Comparison of ENCODE assay signal across 9 cellular contexts in the genomic region with DNA sequence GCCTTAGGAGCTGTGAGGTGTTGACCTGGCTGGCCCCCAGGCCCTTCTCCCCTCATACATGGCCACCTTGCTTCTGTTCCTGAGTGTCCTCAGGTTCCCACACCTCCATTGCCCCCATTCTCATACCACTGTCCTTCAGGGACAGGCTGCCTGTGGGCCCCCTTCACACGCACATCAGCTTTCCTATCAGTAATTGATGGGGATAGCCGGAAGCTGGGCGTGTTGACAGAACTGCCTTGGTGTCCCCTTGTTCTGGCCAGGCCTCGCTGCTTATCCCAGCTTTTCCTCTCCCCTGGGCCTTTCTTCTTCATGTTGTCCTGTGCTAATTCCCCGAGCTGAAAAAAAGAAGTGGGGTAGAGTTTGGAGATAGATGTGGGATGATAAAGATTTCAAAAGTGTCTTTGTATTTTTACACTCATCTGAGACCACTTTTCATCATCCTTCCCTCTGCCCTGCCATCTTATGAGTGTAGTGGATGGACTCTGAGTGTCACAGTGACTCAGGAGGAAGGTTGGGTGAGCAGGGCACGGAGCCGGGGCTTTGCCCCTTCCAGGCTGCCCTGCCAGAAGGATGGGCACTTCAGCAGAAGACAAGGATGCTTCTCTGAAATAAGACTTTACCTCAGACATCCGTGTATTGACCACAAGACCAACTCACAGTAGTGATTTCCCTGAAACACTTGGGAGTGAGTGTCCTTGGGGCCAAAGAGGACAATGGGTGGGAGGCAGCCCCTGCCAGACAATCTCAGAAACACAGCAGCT. TPM values are rescaled to one million over a fixed set of nuclear protein-coding genes. Genes with fewer than 3 reads are reported as not detected.
A peak's percentile ranks its signal among the peaks of the same experiment; 100 is the strongest.
DNase-seq lines count a peak whose midpoint lies in the region; ATAC-seq and TF ChIP-seq lines count a peak whose summit lies in the region.
"Had no signal": no experiment of that assay in that cellular context is flagged by ENCODE, and none has a peak within 500 bp of the region (broad histone marks: within the 10 kb centered on the region; RNA-seq: fewer than 3 reads in every experiment).

No MANE protein-coding gene starts in this region.

- H3K27ac Mint-ChIP-seq in endothelial cell (ENCODE audit: unreplicated experiment) (peak overlapping the region; percentile 30), osteocyte (ENCODE audit: unreplicated experiment) (peak overlapping the region; percentile 95)

- H3K9me3 Mint-ChIP-seq in endothelial cell (ENCODE audit: unreplicated experiment) (no peaks in the 10 kb centered on the region), osteocyte (ENCODE audit: unreplicated experiment) (no peaks in the 10 kb centered on the region)

- H3K27me3 Mint-ChIP-seq in endothelial cell (ENCODE audit: unreplicated experiment), result peaks cover 5% of the 10 kb centered on the region
- no peaks in the 10 kb centered on the region for H3K27me3 Mint-ChIP-seq in osteocyte (ENCODE audit: unreplicated experiment)

- DNase-seq in AG08395 (ENCODE audit: low spot score), result peak; percentile 2
- DNase-seq in endothelial cell (ENCODE audit: low spot score), result no peak
- DNase-seq in osteocyte (ENCODE audit: extremely low spot score, unreplicated experiment), result no peak
- no peak for DNase-seq in GM10266 (ENCODE audit: extremely low spot score)
- DNase-seq in Kasumi-1 (lab: John Stamatoyannopoulos, UW), result no peak
- no peak for DNase-seq in pons (ENCODE audit: low spot score)
- DNase-seq in EL, result no peak
- DNase-seq: PC-3 had no signal

- H3K36me3 Mint-ChIP-seq in endothelial cell (ENCODE audit: low read depth, unreplicated experiment) (peaks cover 30% of the 10 kb centered on the region), osteocyte (ENCODE audit: unreplicated experiment) (no peaks in the 10 kb centered on the region)

- TF ChIP-seq CTCF in endothelial cell (IDR thresholded peaks at IDR 0.05; ENCODE audit: unreplicated experiment), result no peak
- TF ChIP-seq CTCF in osteocyte (IDR thresholded peaks at IDR 0.05), result no peak
- TF ChIP-seq CTCF in GM10266 (IDR thresholded peaks at IDR 0.05; ENCODE audit: control insufficient read depth, insufficient read depth, low read depth, missing control alignments), result no peak

- H3K4me1 Mint-ChIP-seq in endothelial cell (ENCODE audit: unreplicated experiment) (peaks cover 19% of the 10 kb centered on the region), osteocyte (ENCODE audit: unreplicated experiment) (peaks cover 82% of the 10 kb centered on the region)

- ATAC-seq in SK-N-SH treated with all-trans-retinoic acid at 6 μM for 48 hours, result 0 out of 3 replicates have a peak, but pooled peaks have one; percentile 11
- ATAC-seq: PC-3 had no signal

- H3K4me3 Mint-ChIP-seq in endothelial cell (ENCODE audit: unreplicated experiment), result no peak overlapping the region
- no peak overlapping the region for H3K4me3 Mint-ChIP-seq in osteocyte (ENCODE audit: unreplicated experiment)

TF ChIP-seq in SK-N-SH treated with all-trans-retinoic acid at 6 μM for 48 hours, 23 proteins besides CTCF, POLR2A, EP300 and RAD21:
- TF ChIP-seq TOX (CRISPR knock-in tag; IDR thresholded peaks at IDR 0.05; ENCODE audit: borderline replicate concordance) (no peak), ZNF70 (CRISPR knock-in tag; IDR thresholded peaks at IDR 0.05) (no peak)

RNA-seq across cellular contexts. Expression of gene MED15, which starts 42.8 kb away (rescaled TPM):
- total RNA-seq in endothelial cell (ENCODE audit: unreplicated experiment), result 165 TPM
- total RNA-seq in osteocyte, result 104 TPM in 2 replicates

RNA-seq across cellular contexts. Expression of gene KLHL22, which starts 54.6 kb away (rescaled TPM):
- total RNA-seq in endothelial cell (ENCODE audit: unreplicated experiment) (19.4 TPM), osteocyte (44.7 and 46.3 TPM in 2 replicates)
